Comparison of ENCODE assay signal across 1 cellular context in the genomic region with DNA sequence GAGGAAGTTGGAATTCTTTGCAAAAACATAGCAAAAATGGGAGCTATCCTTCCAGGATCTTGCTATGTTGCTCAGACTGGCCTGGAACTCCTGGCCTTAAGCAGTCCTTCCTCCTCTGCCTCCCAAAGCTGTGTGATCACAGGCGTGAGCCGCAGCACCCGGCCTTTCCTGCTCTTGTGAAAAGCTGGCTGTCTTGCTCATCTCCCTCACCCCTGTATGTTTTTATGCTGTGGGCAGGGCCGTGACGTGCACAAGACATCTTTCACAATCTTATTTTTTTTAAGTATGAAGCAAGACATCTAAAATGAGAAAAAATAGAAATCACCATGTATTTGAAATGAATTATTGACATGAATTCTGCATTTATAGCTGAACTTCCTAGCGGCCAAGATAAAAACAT.
TF ChIP-seq lines count a peak whose summit lies in the region.

No MANE protein-coding gene starts in this region.

TF ChIP-seq in WTC11, 78 proteins besides CTCF, POLR2A, EP300 and RAD21 (continued from another document):
- TF ChIP-seq, protein P1, sequence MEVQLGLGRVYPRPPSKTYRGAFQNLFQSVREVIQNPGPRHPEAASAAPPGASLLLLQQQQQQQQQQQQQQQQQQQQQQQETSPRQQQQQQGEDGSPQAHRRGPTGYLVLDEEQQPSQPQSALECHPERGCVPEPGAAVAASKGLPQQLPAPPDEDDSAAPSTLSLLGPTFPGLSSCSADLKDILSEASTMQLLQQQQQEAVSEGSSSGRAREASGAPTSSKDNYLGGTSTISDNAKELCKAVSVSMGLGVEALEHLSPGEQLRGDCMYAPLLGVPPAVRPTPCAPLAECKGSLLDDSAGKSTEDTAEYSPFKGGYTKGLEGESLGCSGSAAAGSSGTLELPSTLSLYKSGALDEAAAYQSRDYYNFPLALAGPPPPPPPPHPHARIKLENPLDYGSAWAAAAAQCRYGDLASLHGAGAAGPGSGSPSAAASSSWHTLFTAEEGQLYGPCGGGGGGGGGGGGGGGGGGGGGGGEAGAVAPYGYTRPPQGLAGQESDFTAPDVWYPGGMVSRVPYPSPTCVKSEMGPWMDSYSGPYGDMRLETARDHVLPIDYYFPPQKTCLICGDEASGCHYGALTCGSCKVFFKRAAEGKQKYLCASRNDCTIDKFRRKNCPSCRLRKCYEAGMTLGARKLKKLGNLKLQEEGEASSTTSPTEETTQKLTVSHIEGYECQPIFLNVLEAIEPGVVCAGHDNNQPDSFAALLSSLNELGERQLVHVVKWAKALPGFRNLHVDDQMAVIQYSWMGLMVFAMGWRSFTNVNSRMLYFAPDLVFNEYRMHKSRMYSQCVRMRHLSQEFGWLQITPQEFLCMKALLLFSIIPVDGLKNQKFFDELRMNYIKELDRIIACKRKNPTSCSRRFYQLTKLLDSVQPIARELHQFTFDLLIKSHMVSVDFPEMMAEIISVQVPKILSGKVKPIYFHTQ (CRISPR knock-in tag; IDR thresholded peaks at IDR 0.05) = no peak
- no peak for TF ChIP-seq ATF1 (CRISPR knock-in tag; IDR thresholded peaks at IDR 0.05)
- TF ChIP-seq NFYB (CRISPR knock-in tag; conservative IDR thresholded peaks at IDR 0.05; ENCODE audit: low read depth) = no peak
- TF ChIP-seq, protein P2, sequence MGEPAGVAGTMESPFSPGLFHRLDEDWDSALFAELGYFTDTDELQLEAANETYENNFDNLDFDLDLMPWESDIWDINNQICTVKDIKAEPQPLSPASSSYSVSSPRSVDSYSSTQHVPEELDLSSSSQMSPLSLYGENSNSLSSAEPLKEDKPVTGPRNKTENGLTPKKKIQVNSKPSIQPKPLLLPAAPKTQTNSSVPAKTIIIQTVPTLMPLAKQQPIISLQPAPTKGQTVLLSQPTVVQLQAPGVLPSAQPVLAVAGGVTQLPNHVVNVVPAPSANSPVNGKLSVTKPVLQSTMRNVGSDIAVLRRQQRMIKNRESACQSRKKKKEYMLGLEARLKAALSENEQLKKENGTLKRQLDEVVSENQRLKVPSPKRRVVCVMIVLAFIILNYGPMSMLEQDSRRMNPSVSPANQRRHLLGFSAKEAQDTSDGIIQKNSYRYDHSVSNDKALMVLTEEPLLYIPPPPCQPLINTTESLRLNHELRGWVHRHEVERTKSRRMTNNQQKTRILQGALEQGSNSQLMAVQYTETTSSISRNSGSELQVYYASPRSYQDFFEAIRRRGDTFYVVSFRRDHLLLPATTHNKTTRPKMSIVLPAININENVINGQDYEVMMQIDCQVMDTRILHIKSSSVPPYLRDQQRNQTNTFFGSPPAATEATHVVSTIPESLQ (CRISPR knock-in tag; IDR thresholded peaks at IDR 0.05) = no peak
- no peak for TF ChIP-seq SMAD4 (CRISPR knock-in tag; IDR thresholded peaks at IDR 0.05)
- TF ChIP-seq, protein P3, sequence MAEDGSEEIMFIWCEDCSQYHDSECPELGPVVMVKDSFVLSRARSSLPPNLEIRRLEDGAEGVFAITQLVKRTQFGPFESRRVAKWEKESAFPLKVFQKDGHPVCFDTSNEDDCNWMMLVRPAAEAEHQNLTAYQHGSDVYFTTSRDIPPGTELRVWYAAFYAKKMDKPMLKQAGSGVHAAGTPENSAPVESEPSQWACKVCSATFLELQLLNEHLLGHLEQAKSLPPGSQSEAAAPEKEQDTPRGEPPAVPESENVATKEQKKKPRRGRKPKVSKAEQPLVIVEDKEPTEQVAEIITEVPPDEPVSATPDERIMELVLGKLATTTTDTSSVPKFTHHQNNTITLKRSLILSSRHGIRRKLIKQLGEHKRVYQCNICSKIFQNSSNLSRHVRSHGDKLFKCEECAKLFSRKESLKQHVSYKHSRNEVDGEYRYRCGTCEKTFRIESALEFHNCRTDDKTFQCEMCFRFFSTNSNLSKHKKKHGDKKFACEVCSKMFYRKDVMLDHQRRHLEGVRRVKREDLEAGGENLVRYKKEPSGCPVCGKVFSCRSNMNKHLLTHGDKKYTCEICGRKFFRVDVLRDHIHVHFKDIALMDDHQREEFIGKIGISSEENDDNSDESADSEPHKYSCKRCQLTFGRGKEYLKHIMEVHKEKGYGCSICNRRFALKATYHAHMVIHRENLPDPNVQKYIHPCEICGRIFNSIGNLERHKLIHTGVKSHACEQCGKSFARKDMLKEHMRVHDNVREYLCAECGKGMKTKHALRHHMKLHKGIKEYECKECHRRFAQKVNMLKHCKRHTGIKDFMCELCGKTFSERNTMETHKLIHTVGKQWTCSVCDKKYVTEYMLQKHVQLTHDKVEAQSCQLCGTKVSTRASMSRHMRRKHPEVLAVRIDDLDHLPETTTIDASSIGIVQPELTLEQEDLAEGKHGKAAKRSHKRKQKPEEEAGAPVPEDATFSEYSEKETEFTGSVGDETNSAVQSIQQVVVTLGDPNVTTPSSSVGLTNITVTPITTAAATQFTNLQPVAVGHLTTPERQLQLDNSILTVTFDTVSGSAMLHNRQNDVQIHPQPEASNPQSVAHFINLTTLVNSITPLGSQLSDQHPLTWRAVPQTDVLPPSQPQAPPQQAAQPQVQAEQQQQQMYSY (CRISPR knock-in tag; IDR thresholded peaks at IDR 0.05) = no peak
- TF ChIP-seq, protein P4, sequence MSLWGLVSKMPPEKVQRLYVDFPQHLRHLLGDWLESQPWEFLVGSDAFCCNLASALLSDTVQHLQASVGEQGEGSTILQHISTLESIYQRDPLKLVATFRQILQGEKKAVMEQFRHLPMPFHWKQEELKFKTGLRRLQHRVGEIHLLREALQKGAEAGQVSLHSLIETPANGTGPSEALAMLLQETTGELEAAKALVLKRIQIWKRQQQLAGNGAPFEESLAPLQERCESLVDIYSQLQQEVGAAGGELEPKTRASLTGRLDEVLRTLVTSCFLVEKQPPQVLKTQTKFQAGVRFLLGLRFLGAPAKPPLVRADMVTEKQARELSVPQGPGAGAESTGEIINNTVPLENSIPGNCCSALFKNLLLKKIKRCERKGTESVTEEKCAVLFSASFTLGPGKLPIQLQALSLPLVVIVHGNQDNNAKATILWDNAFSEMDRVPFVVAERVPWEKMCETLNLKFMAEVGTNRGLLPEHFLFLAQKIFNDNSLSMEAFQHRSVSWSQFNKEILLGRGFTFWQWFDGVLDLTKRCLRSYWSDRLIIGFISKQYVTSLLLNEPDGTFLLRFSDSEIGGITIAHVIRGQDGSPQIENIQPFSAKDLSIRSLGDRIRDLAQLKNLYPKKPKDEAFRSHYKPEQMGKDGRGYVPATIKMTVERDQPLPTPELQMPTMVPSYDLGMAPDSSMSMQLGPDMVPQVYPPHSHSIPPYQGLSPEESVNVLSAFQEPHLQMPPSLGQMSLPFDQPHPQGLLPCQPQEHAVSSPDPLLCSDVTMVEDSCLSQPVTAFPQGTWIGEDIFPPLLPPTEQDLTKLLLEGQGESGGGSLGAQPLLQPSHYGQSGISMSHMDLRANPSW (CRISPR knock-in tag; conservative IDR thresholded peaks at IDR 0.05; ENCODE audit: low read depth) = no peak
- no peak for TF ChIP-seq TEAD1 (CRISPR knock-in tag; IDR thresholded peaks at IDR 0.05)
- TF ChIP-seq, protein P5, sequence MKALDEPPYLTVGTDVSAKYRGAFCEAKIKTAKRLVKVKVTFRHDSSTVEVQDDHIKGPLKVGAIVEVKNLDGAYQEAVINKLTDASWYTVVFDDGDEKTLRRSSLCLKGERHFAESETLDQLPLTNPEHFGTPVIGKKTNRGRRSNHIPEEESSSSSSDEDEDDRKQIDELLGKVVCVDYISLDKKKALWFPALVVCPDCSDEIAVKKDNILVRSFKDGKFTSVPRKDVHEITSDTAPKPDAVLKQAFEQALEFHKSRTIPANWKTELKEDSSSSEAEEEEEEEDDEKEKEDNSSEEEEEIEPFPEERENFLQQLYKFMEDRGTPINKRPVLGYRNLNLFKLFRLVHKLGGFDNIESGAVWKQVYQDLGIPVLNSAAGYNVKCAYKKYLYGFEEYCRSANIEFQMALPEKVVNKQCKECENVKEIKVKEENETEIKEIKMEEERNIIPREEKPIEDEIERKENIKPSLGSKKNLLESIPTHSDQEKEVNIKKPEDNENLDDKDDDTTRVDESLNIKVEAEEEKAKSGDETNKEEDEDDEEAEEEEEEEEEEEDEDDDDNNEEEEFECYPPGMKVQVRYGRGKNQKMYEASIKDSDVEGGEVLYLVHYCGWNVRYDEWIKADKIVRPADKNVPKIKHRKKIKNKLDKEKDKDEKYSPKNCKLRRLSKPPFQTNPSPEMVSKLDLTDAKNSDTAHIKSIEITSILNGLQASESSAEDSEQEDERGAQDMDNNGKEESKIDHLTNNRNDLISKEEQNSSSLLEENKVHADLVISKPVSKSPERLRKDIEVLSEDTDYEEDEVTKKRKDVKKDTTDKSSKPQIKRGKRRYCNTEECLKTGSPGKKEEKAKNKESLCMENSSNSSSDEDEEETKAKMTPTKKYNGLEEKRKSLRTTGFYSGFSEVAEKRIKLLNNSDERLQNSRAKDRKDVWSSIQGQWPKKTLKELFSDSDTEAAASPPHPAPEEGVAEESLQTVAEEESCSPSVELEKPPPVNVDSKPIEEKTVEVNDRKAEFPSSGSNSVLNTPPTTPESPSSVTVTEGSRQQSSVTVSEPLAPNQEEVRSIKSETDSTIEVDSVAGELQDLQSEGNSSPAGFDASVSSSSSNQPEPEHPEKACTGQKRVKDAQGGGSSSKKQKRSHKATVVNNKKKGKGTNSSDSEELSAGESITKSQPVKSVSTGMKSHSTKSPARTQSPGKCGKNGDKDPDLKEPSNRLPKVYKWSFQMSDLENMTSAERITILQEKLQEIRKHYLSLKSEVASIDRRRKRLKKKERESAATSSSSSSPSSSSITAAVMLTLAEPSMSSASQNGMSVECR (CRISPR knock-in tag; IDR thresholded peaks at IDR 0.05; ENCODE audit: borderline replicate concordance) = no peak
- TF ChIP-seq JAZF1 (CRISPR knock-in tag; IDR thresholded peaks at IDR 0.05) = no peak
